ENCODE assay signal across 8 cellular contexts in genomic region chr11:102564110-102564509, GRCh38. TPM values are rescaled to one million over a fixed set of nuclear protein-coding genes. Genes with fewer than 3 reads are reported as not detected.
DNase-seq lines count a peak whose midpoint lies in the region; ATAC-seq, FAIRE-seq and TF ChIP-seq lines count a peak whose summit lies in the region.

No MANE protein-coding gene starts in this region.

- TF ChIP-seq CTCF in fibroblast of lung (conservative IDR thresholded peaks at IDR 0.05 in 1 of 2, IDR thresholded peaks at IDR 0.05 in 1 of 2; ENCODE audit: low read depth in 1 of 2, low read length in 2 of 2) (no peak), heart left ventricle (IDR thresholded peaks at IDR 0.05) (no peak), CD14-positive monocyte (IDR thresholded peaks at IDR 0.05) (no peak), left ventricle myocardium inferior (IDR thresholded peaks at IDR 0.05; ENCODE audit: borderline replicate concordance) (no peak)

- H3K36me3 Mint-ChIP-seq in CD14-positive monocyte = peaks cover 0 to 2% of the 10 kb centered on the region in 2 donors

- peaks cover 9 to 26% (median 14%) of the 10 kb centered on the region in 7 donors for H3K9me3 Mint-ChIP-seq in CD14-positive monocyte

- H3K4me3 ChIP-seq in fibroblast of lung (replicated peaks in 1 of 4; ENCODE audit: control extremely low read depth in 1 of 4, insufficient read depth in 1 of 4, low read depth in 3 of 4, low read length in 4 of 4) = no peak overlapping the region
- no peak overlapping the region for H3K4me3 ChIP-seq in heart left ventricle
- H3K4me3 ChIP-seq in left ventricle myocardium inferior = no peak overlapping the region

- no peaks in the 10 kb centered on the region for H4K20me1 ChIP-seq in fibroblast of lung (ENCODE audit: control insufficient read depth, extremely low read depth, insufficient read depth, low read length)

- intact Hi-C loops in heart left ventricle (cut with DNase I) = no loop called here
- intact Hi-C loops in CD14-positive monocyte (cut with micrococcal nuclease) = no loop called here
- intact Hi-C loops in left ventricle myocardium inferior (cut with micrococcal nuclease) = no loop called here

- no peak for TF ChIP-seq POLR2A in heart left ventricle (IDR thresholded peaks at IDR 0.05)

- H3K4me1 Mint-ChIP-seq in CD14-positive monocyte = peaks cover 40% of the 10 kb centered on the region

- WGBS in heart left ventricle, 4 donors = 68 to 90% (median 86%) methylated on average over 2 of the region's 2 CpGs

- no peak for FAIRE-seq in HTR-8/SVneo (lab: Jason Lieb, UNC)

- H2AFZ ChIP-seq in fibroblast of lung (ENCODE audit: low read length) = no peak overlapping the region

- no peaks in the 10 kb centered on the region for H3K79me2 ChIP-seq in fibroblast of lung (ENCODE audit: control insufficient read depth, insufficient read depth, low read length)

- H3K27me3 Mint-ChIP-seq in CD14-positive monocyte (ENCODE audit: low read depth in 3 of 3) = peaks cover 0 to 2% (median 1%) of the 10 kb centered on the region in 3 donors

- H3K27me3 ChIP-seq in fibroblast of lung (ENCODE audit: control insufficient read depth, insufficient read depth, low read length) (no peaks in the 10 kb centered on the region), heart left ventricle (no peaks in the 10 kb centered on the region), left ventricle myocardium inferior (ENCODE audit: low read depth) (no peaks in the 10 kb centered on the region)

- DNase-seq in DMS53 treated with DMSO at 0.1 percent for 48 hours (lab: John Stamatoyannopoulos, UW; ENCODE audit: unreplicated experiment) (peak; percentile 73), HTR-8/SVneo (ENCODE audit: insufficient read length, low spot score) (peak; percentile 82), fibroblast of lung (ENCODE audit: low read depth in 2 of 2) (peak; percentile 70 to 84), heart left ventricle (no peak), CD14-positive monocyte (ENCODE audit: low spot score) (no peak), left ventricle myocardium inferior (no peak), DMS 273 treated with DMSO at 0.1 percent for 48 hours (lab: John Stamatoyannopoulos, UW) (no peak)

- no peak overlapping the region for H3K4me3 Mint-ChIP-seq in CD14-positive monocyte

- H3K27ac ChIP-seq in fibroblast of lung (ENCODE audit: insufficient read depth, low read length) = no peak overlapping the region
- no peak overlapping the region for H3K27ac ChIP-seq in heart left ventricle
- H3K27ac ChIP-seq in left ventricle myocardium inferior (replicated peaks) = no peak overlapping the region

- H3K36me3 ChIP-seq in fibroblast of lung (ENCODE audit: control insufficient read depth, insufficient read depth, low read length) = no peaks in the 10 kb centered on the region
- no peaks in the 10 kb centered on the region for H3K36me3 ChIP-seq in heart left ventricle
- no peaks in the 10 kb centered on the region for H3K36me3 ChIP-seq in left ventricle myocardium inferior

- no peak overlapping the region for H3K27ac Mint-ChIP-seq in CD14-positive monocyte

- no peaks in the 10 kb centered on the region for H3K9me3 ChIP-seq in fibroblast of lung (ENCODE audit: control insufficient read depth, insufficient read depth, low read depth, low read length)
- peaks cover 0 to 7% (median 0%) of the 10 kb centered on the region in 12 donors for H3K9me3 ChIP-seq in heart left ventricle
- H3K9me3 ChIP-seq in left ventricle myocardium inferior (replicated peaks) = peaks cover 6% of the 10 kb centered on the region

- no peak overlapping the region for H3K4me2 ChIP-seq in fibroblast of lung (ENCODE audit: extremely low read depth, insufficient read depth, low read length)

- H3K4me1 ChIP-seq in fibroblast of lung (ENCODE audit: control insufficient read depth, extremely low read depth, insufficient read depth, low read length) = peaks cover 4% of the 10 kb centered on the region
- H3K4me1 ChIP-seq in heart left ventricle = peaks cover 0 to 18% (median 0%) of the 10 kb centered on the region in 12 donors
- H3K4me1 ChIP-seq in left ventricle myocardium inferior = no peaks in the 10 kb centered on the region

- peak; percentile 64 for ATAC-seq in GM21619 (IDR thresholded peaks at IDR 0.05; ENCODE audit: unreplicated experiment)
- ATAC-seq in heart left ventricle = no peak

- H3K9ac ChIP-seq in fibroblast of lung (ENCODE audit: insufficient read depth, low read length) = no peak overlapping the region

RNA-seq across cellular contexts. Expression of gene MMP7, which starts 33.6 kb away (rescaled TPM):
- total RNA-seq in fibroblast of lung = 0.17 TPM in 1 of 2 replicates, not detected in the other
- polyA plus RNA-seq in fibroblast of lung = not detected in 2 replicates
- not detected in 2 replicates for polyA plus RNA-seq in fibroblast of lung (2012)
- not detected in 2 replicates for polyA minus RNA-seq in fibroblast of lung (ENCODE audit: low replicate concordance)
- total RNA-seq in heart left ventricle = 1 to 10 TPM in 1 of 9 donors, not detected in 8; 1.5 TPM
- polyA plus RNA-seq in heart left ventricle = not detected
- not detected for polyA plus RNA-seq in CD14-positive monocyte
- not detected for total RNA-seq in left ventricle myocardium inferior

Comparison
In these comparisons a context has a peak if more than half of its experiments do, and no peak if none do; other contexts are left out.
1. DNase-seq: peak in DMS53 treated with DMSO at 0.1 percent for 48 hours (single experiment), HTR-8/SVneo (single experiment) and fibroblast of lung (2 of 2); none in heart left ventricle (0 of 5), CD14-positive monocyte (single experiment), left ventricle myocardium inferior (single experiment) and DMS 273 treated with DMSO at 0.1 percent for 48 hours (single experiment).